In genomic region chr6:147105786-147106185, GRCh38 we compare ENCODE assay signal across 11 cellular contexts.
"Had no signal": no experiment of that assay in that cellular context is flagged by ENCODE, and none has a peak within 500 bp of the region (broad histone marks: within the 10 kb centered on the region; RNA-seq: fewer than 3 reads in every experiment).

No MANE protein-coding gene starts in this region.

- H3K36me3 ChIP-seq: HAP-1 had no signal

- DNase-seq: GM23248, GOT3, H7, H9, HCEC 1CT, HFFc6 had no signal

- ATAC-seq: GM23338, HCT116 had no signal

- H3K27ac ChIP-seq: GM23248 had no signal

- H3K9me3 ChIP-seq: HAP-1 had no signal

- H3K9ac ChIP-seq: GM23248 had no signal

- FAIRE-seq: H1, H54 had no signal

- H3K4me1 ChIP-seq: HAP-1 had no signal

- H3K4me3 ChIP-seq: GM23248, GM23338, HAP-1 had no signal

- H3K4me2 ChIP-seq: GM23338 had no signal

- H2AFZ ChIP-seq: GM23248, GM23338 had no signal
